34 cellular contexts compared by ENCODE assay signal in the genomic region with DNA sequence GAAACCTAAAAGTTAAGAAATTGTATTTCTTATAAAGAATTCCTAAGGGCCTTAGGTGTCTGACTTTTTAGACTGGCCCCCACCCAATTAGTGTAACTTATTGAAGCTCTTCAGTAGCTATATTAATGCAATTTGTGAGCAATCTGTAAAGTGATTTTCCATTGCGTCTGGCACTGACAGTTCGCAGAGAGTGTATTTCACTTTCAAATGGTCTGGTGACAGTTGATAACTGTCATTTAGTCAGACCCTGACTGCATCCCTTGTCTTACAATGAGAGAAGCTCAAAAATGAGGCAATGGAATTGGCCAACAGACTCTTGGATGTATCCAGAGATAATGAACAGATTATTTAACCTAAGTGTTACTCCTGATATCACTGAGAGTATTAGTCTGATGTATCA.
"Had no signal": no experiment of that assay in that cellular context is flagged by ENCODE, and none has a peak within 500 bp of the region (broad histone marks: within the 10 kb centered on the region; RNA-seq: fewer than 3 reads in every experiment).

No MANE protein-coding gene starts in this region.

- H3K27ac ChIP-seq: KMS-11 had no signal

- H3K36me3 ChIP-seq: MG63 had no signal

- H3K4me2 ChIP-seq: KMS-11 had no signal

- DNase-seq: Karpas-422, Kasumi-1, MG63, MM.1S, MV-4-11, NCI-H1048, NCI-H1092, NCI-H1092 treated with DMSO at 0.1 percent for 48 hours, NCI-H1105, NCI-H1105 treated with DMSO at 0.1 percent for 48 hours, NCI-H1417, NCI-H1417 treated with DMSO at 0.1 percent for 48 hours, NCI-H1436, NCI-H1436 treated with DMSO at 0.1 percent for 48 hours, NCI-H146, NCI-H1694, NCI-H1694 treated with DMSO at 0.1 percent for 48 hours, NCI-H187, NCI-H187 treated with DMSO at 0.1 percent for 48 hours, NCI-H1930, NCI-H2029, NCI-H2029 treated with DMSO at 0.1 percent for 48 hours, NCI-H2081, NCI-H2081 treated with DMSO at 0.1 percent for 48 hours, NCI-H2107, NCI-H2171, NCI-H2171 treated with DMSO at 0.1 percent for 48 hours, NCI-H2227 treated with DMSO at 0.1 percent for 48 hours, NCI-H226, NCI-H345, NCI-H446, NCI-H446 treated with DMSO at 0.1 percent for 48 hours, NCI-H510A had no signal

- H3K9ac ChIP-seq: KMS-11 had no signal

- H3K4me3 ChIP-seq: MG63 had no signal

- H3K27me3 ChIP-seq: MG63 had no signal

- H3K9me3 ChIP-seq: MG63 had no signal
